In the genomic region with DNA sequence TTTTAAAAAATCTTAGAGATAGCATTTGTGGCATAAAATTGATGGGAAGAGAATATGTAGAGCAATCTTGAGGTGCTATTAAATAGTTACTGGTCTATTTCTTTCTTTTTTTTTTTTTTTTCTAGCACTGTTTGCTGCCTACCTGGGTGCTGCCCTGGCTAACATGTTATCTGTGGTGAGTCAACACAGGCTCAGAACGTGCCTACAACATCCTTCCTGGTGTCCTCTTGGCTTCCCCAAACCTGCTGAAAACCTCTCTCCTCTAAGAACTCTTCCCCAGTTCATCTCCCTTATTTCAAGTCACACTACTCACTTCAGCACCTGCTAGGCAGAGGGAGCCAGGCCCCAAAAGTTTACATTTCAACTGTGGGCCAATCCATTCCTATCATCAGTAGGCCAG, we compare ENCODE assay signal across 25 cellular contexts. TPM values are rescaled to one million over a fixed set of nuclear protein-coding genes. Genes with fewer than 3 reads are reported as not detected.
"Had no signal": no experiment of that assay in that cellular context is flagged by ENCODE, and none has a peak within 500 bp of the region (broad histone marks: within the 10 kb centered on the region; RNA-seq: fewer than 3 reads in every experiment).

No MANE protein-coding gene starts in this region.

- H3K27me3 ChIP-seq: brain microvascular endothelial cell, cardiac muscle cell, MG63, SJCRH30 had no signal

- DNase-seq: activated CD4-positive, alpha-beta T cell treated with anti-CD3 and anti-CD28 coated beads for 4 hours; activated CD8-positive, alpha-beta T cell treated with anti-CD3 and anti-CD28 coated beads for 36 hours; activated effector memory CD4-positive, alpha-beta T cell treated with anti-CD3 and anti-CD28 coated beads, Interleukin-2, amount 50 U/mL, for 16 hours; activated naive CD4-positive, alpha-beta T cell treated with Interleukin-2 at 50 U/mL for 16 hours; activated T-cell treated with anti-CD3 and anti-CD28 coated beads, Interleukin-2, amount 50 U/mL, for 24 hours; brain microvascular endothelial cell; MG63; NCI-H1105 treated with DMSO at 0.1 percent for 48 hours; NCI-H1436 treated with DMSO at 0.1 percent for 48 hours; NCI-H187 treated with DMSO at 0.1 percent for 48 hours; NCI-H2081 treated with DMSO at 0.1 percent for 48 hours; NCI-H446; NCI-H524; NCI-H774; OCI-M1; Right ventricle myocardium superior; RPMI8226; SJCRH30; T-helper 9 cell had no signal

- H3K27ac Mint-ChIP-seq: activated CD8-positive, alpha-beta T cell treated with anti-CD3 and anti-CD28 coated beads for 36 hours; activated naive CD4-positive, alpha-beta T cell treated with anti-CD3 and anti-CD28 coated beads, Interleukin-2, amount 50 U/mL, for 72 hours; activated T-cell treated with anti-CD3 and anti-CD28 coated beads, Interleukin-2, amount 50 U/mL, for 24 hours; activated T-helper 1 cell treated with anti-CD3 and anti-CD28 coated beads, Interleukin-12 subunit alpha, Interleukin-12 subunit beta, Interleukin-2, Interleukin-4 antibody, amounts not matched to agents 30 ng/mL and 10 ng/mL and 1 ng/mL, durations not matched to agents 14 hours and 24 hours and 36 hours; T-helper 1 cell treated with Interleukin-12 subunit alpha and Interleukin-12 subunit beta and Interleukin-4 antibody, amounts not matched to agents 30 μg/mL and 1 μg/mL, for 36 hours had no signal

- H3K27me3 Mint-ChIP-seq: activated T-cell treated with anti-CD3 and anti-CD28 coated beads, Interleukin-2, amount 50 U/mL, for 24 hours had no signal

- H3K4me3 ChIP-seq: cardiac muscle cell, MG63, SJCRH30 had no signal

- H3K36me3 Mint-ChIP-seq: activated naive CD4-positive, alpha-beta T cell treated with anti-CD3 and anti-CD28 coated beads, Interleukin-2, amount 50 U/mL, for 72 hours had no signal

- H3K4me3 Mint-ChIP-seq: activated CD8-positive, alpha-beta T cell treated with anti-CD3 and anti-CD28 coated beads for 36 hours; activated T-cell treated with anti-CD3 and anti-CD28 coated beads, Interleukin-2, amount 50 U/mL, for 24 hours; activated T-helper 1 cell treated with anti-CD3 and anti-CD28 coated beads, Interleukin-12 subunit alpha, Interleukin-12 subunit beta, Interleukin-2, Interleukin-4 antibody, amounts not matched to agents 30 ng/mL and 10 ng/mL and 1 ng/mL, durations not matched to agents 14 hours and 24 hours and 36 hours; T-helper 1 cell treated with Interleukin-12 subunit alpha and Interleukin-12 subunit beta and Interleukin-4 antibody, amounts not matched to agents 30 μg/mL and 1 μg/mL, for 36 hours had no signal

- H3K27ac ChIP-seq: brain microvascular endothelial cell, cardiac muscle cell, KMS-11, SJCRH30 had no signal

- ATAC-seq: activated CD8-positive, alpha-beta T cell treated with anti-CD3 and anti-CD28 coated beads for 36 hours; activated naive CD4-positive, alpha-beta T cell treated with anti-CD3 and anti-CD28 coated beads, Interleukin-2, amount 50 U/mL, for 72 hours; Panc1 had no signal

- H3K9me3 Mint-ChIP-seq: activated CD8-positive, alpha-beta T cell treated with anti-CD3 and anti-CD28 coated beads for 36 hours; activated naive CD4-positive, alpha-beta T cell treated with anti-CD3 and anti-CD28 coated beads, Interleukin-2, amount 50 U/mL, for 72 hours; activated T-cell treated with anti-CD3 and anti-CD28 coated beads, Interleukin-2, amount 50 U/mL, for 24 hours; activated T-helper 1 cell treated with anti-CD3 and anti-CD28 coated beads, Interleukin-12 subunit alpha, Interleukin-12 subunit beta, Interleukin-2, Interleukin-4 antibody, amounts not matched to agents 30 ng/mL and 10 ng/mL and 1 ng/mL, durations not matched to agents 14 hours and 24 hours and 36 hours; T-helper 1 cell treated with Interleukin-12 subunit alpha and Interleukin-12 subunit beta and Interleukin-4 antibody, amounts not matched to agents 30 μg/mL and 1 μg/mL, for 36 hours had no signal

RNA-seq across cellular contexts. Expression of a gene that starts 45.1 kb away (rescaled TPM):
- total RNA-seq: cardiac muscle cell, SJCRH30 had no signal
